ENCODE assay signal across 9 cellular contexts in genomic region chr1:16980473-16981268, GRCh38. TPM values are rescaled to one million over a fixed set of nuclear protein-coding genes. Genes with fewer than 3 reads are reported as not detected.
A peak's percentile ranks its signal among the peaks of the same experiment; 100 is the strongest.
DNase-seq lines count a peak whose midpoint lies in the region; ATAC-seq, FAIRE-seq and TF ChIP-seq lines count a peak whose summit lies in the region.
"Had no signal": no experiment of that assay in that cellular context is flagged by ENCODE, and none has a peak within 500 bp of the region (broad histone marks: within the 10 kb centered on the region; RNA-seq: fewer than 3 reads in every experiment).

Gene MFAP2 (minus strand): TSS chr1:16980620. CDS start chr1:16978273, 2,347 bp downstream.

- H3K9me3 Mint-ChIP-seq in HFFc6, result no peaks in the 10 kb centered on the region

- H3K27me3 ChIP-seq in aorta (ENCODE audit: control insufficient read depth in 1 of 2, insufficient read depth in 2 of 2, low read length in 1 of 2), result no peaks in the 10 kb centered on the region

- H3K4me2 ChIP-seq in A549, result 0 out of 3 replicates have a peak within 1 kb of the TSS, but pooled peaks have one; percentile 26

- no peak for FAIRE-seq in A549 (lab: Jason Lieb, UNC)
- FAIRE-seq: GM18507 had no signal

- peaks cover 55% of the 10 kb centered on the region for H3K4me1 Mint-ChIP-seq in HFFc6 (ENCODE audit: low read depth)

- no peaks in the 10 kb centered on the region for H3K36me3 Mint-ChIP-seq in HFFc6 (ENCODE audit: low read depth)

- intact Hi-C loops in aorta (cut with DNase I), result loop anchor here in 1 of 2 donors (2.0 kb wide), 1 partner anchor 14 kb away; no protein-coding TSS in a partner anchor

- H3K4me3 ChIP-seq in A549, result no peak within 1 kb of the TSS
- H3K4me3 ChIP-seq in choroid plexus epithelial cell (ENCODE audit: low read depth, low read length), result peak within 1 kb of the TSS; percentile 52
- peak within 1 kb of the TSS; percentile 72 for H3K4me3 ChIP-seq in mesodermal cell (ENCODE audit: extremely low read depth, insufficient read depth, low read length, poor library complexity, severe bottlenecking)
- H3K4me3 ChIP-seq in aorta (ENCODE audit: low read length in 2 of 2), result peak within 1 kb of the TSS; percentile 48 to 73

- no peak for TF ChIP-seq RAD21 in A549 (conservative IDR thresholded peaks at IDR 0.05 in 1 of 2, IDR thresholded peaks at IDR 0.05 in 1 of 2)

- CTCF ChIA-PET in A549 (lab: Yijun Ruan, JAX), result interaction anchor here (1.0 to 2.1 kb wide), 3 partner anchors 10 to 20 kb away, joined by 3 to 8 read pairs (median 4); no protein-coding TSS in a partner anchor

- H3K27ac ChIP-seq in A549 (peak within 1 kb of the TSS in 1 of 2 experiments; percentile 46; a peak in 2 of 6 replicates), mesodermal cell (ENCODE audit: low read depth, low read length, severe bottlenecking) (peak within 1 kb of the TSS; percentile 71), aorta (ENCODE audit: low read depth in 1 of 2, low read length in 2 of 2) (peak within 1 kb of the TSS in 1 of 2 donors; percentile 59)

- TF ChIP-seq POLR2A in A549 (IDR thresholded peaks at IDR 0.05; ENCODE audit: low read length), result no peak

- TF ChIP-seq EP300 in A549 (IDR thresholded peaks at IDR 0.05), result no peak

- H3K9me3 ChIP-seq in A549 (no peaks in the 10 kb centered on the region), mesodermal cell (ENCODE audit: control insufficient read depth, low read length) (no peaks in the 10 kb centered on the region), aorta (ENCODE audit: control insufficient read depth, low read length) (no peaks in the 10 kb centered on the region)

- peaks cover 2% of the 10 kb centered on the region; the same call in 1 of the 2 replicates for H3K27me3 Mint-ChIP-seq in HFFc6 (ENCODE audit: insufficient read depth)

- H3K4me3 Mint-ChIP-seq in HFFc6, result peak within 1 kb of the TSS; percentile 81

- ATAC-seq in A549 (no peak), aorta (ENCODE audit: low FRiP score) (peak; percentile 38), GM21576 (IDR thresholded peaks at IDR 0.05; ENCODE audit: unreplicated experiment) (no peak), HG02981 (IDR thresholded peaks at IDR 0.05; ENCODE audit: unreplicated experiment) (no peak)

- H3K36me3 ChIP-seq in mesodermal cell (ENCODE audit: control insufficient read depth, insufficient read depth, low read length) (peaks cover 25% of the 10 kb centered on the region), aorta (ENCODE audit: control insufficient read depth in 1 of 2, insufficient read depth in 2 of 2, low read length in 1 of 2) (no peaks in the 10 kb centered on the region)

- WGBS in A549 (ENCODE audit: missing lambda C conversion rate), result 76% methylated on average over 21 of the region's 53 CpGs
- 14 to 29% methylated on average over 16 to 32 of the region's 53 CpGs for WGBS in mesodermal cell (ENCODE audit: insufficient coverage in 2 of 2), 2 experiments
- WGBS in aorta, 2 donors, result 4% methylated on average over 46 to 53 of the region's 53 CpGs

- H3K27ac Mint-ChIP-seq in HFFc6, result peak within 1 kb of the TSS; percentile 97

- DNase-seq in A549 (ENCODE audit: low read depth in 1 of 2, low spot score in 1 of 2) (no peak), HFFc6 (peak; percentile 30), choroid plexus epithelial cell (ENCODE audit: low read depth) (no peak), aorta (no peak), HCEC 1CT (no peak)

- peaks cover 4% of the 10 kb centered on the region; the same call in 1 of the 3 replicates for H3K4me1 ChIP-seq in A549
- H3K4me1 ChIP-seq in mesodermal cell (ENCODE audit: control insufficient read depth, insufficient read depth, low read length, poor library complexity, severe bottlenecking), result peaks cover 19% of the 10 kb centered on the region
- H3K4me1 ChIP-seq in aorta (ENCODE audit: control insufficient read depth in 1 of 2, insufficient read depth in 2 of 2, low read length in 2 of 2), result no peaks in the 10 kb centered on the region

- TF ChIP-seq CTCF in A549 (IDR thresholded peaks at IDR 0.05) (no peak), HFFc6 (IDR thresholded peaks at IDR 0.05) (no peak), choroid plexus epithelial cell (conservative IDR thresholded peaks at IDR 0.05; ENCODE audit: low read depth, low read length) (no peak)

- POLR2A ChIA-PET in A549 (lab: Yijun Ruan, JAX), result no interaction called here

TF ChIP-seq in A549, 52 proteins besides CTCF, POLR2A, EP300 and RAD21:
- TF ChIP-seq HOXA7 (CRISPR knock-in tag; IDR thresholded peaks at IDR 0.05), result no peak
TF ChIP-seq in A549: peak in this region for 0.

RNA-seq across cellular contexts. Expression of gene MFAP2, which starts in this region (rescaled TPM):
- 0.45 and 0.56 TPM in 2 replicates for polyA plus RNA-seq in A549 (2011; rRNA removed)
- 0.65 and 0.86 TPM in 2 replicates for polyA plus RNA-seq in A549 (2012; cell fraction: cytosol; rRNA removed)
- 0.76 and 0.97 TPM in 2 replicates for polyA plus RNA-seq in A549 (2012; cell fraction: nucleus; rRNA removed)
- polyA plus RNA-seq in A549 (2017; fragmentation: RNase III; extraction: RNeasy Plus Mini Kit Qiagen cat#74134 plus additional on column Dnase treatment), result 0.46 to 0.90 TPM (median 0.66 TPM) in 3 replicates
- polyA minus RNA-seq in A549 (2011; rRNA and poly(A)+ RNA removed), result 0.66 and 1.7 TPM in 2 replicates
- 10 to 100 TPM; 33.7 to 53.4 (median 47.5) TPM for total RNA-seq in HFFc6 (2021; fragmentation: NEBNext Ultra II Directional; extraction: Animal tissue kit (Norgen Biotek cat#: 25700))
- 238 TPM for polyA plus RNA-seq in mesodermal cell (2013, experiment 1 of 2)
- polyA plus RNA-seq in mesodermal cell (2013, experiment 2 of 2), result 182 TPM
- 10 to 100 TPM; 29.9 to 65.3 TPM for total RNA-seq in aorta
- polyA plus RNA-seq in aorta, result 10 to 100 TPM; 21.3 to 53.6 TPM

Comparison
In these comparisons a context has a peak if more than half of its experiments do, and no peak if none do; other contexts are left out.
1. RNA of gene MFAP2 (polyA plus RNA-seq): 21.3 to 53.6 TPM in aorta; 0.45 to 0.97 TPM in A549; every median in the first group is over 10 times any median in the second.